8 cellular contexts compared by ENCODE assay signal in genomic region chr10:30456262-30456661, GRCh38. TPM values are rescaled to one million over a fixed set of nuclear protein-coding genes. Genes with fewer than 3 reads are reported as not detected.
DNase-seq lines count a peak whose midpoint lies in the region; ATAC-seq, FAIRE-seq and TF ChIP-seq lines count a peak whose summit lies in the region.

No MANE protein-coding gene starts in this region.

- H3K4me1 ChIP-seq in DOHH2 (ENCODE audit: control insufficient read depth, low read length) = peaks cover 25% of the 10 kb centered on the region
- H3K4me1 ChIP-seq in thoracic aorta (ENCODE audit: control insufficient read depth in 1 of 2, low read depth in 2 of 2) = peaks cover 57 to 58% of the 10 kb centered on the region in 2 donors

- no peaks in the 10 kb centered on the region for H3K9me3 ChIP-seq in DOHH2 (ENCODE audit: control insufficient read depth, insufficient read depth, low read length)
- no peaks in the 10 kb centered on the region for H3K9me3 ChIP-seq in thoracic aorta

- peak overlapping the region; percentile 50 for H3K4me3 ChIP-seq in DOHH2 (ENCODE audit: low read length)
- no peak overlapping the region for H3K4me3 ChIP-seq in thoracic aorta

- H3K27ac ChIP-seq in DOHH2 (ENCODE audit: low read depth, low read length) (0 out of 2 replicates have a peak overlapping the region, but pooled peaks have one; percentile 1), thoracic aorta (peak overlapping the region; percentile 77 to 91)

- H3K79me2 ChIP-seq in DOHH2 (ENCODE audit: control insufficient read depth, low read length) = no peaks in the 10 kb centered on the region

- H3K36me3 ChIP-seq in DOHH2 (ENCODE audit: control insufficient read depth, low read length) (peaks cover 12% of the 10 kb centered on the region), thoracic aorta (peaks cover 37% of the 10 kb centered on the region)

- DNase-seq in Kasumi-1 (lab: John Stamatoyannopoulos, UW) = peak; percentile 91 to 92
- DNase-seq in dermis blood vessel endothelial cell = peak; percentile 67
- DNase-seq in thoracic aorta (ENCODE audit: low spot score) = no peak
- no peak for DNase-seq in NCI-H1436 treated with DMSO at 0.1 percent for 48 hours (lab: John Stamatoyannopoulos, UW)
- DNase-seq in NCI-H345 treated with DMSO at 0.1 percent for 48 hours (lab: John Stamatoyannopoulos, UW; ENCODE audit: unreplicated experiment) = no peak
- no peak for DNase-seq in frontal cortex (ENCODE audit: low spot score in 2 of 2)

- TF ChIP-seq CTCF in DOHH2 (IDR thresholded peaks at IDR 0.05; ENCODE audit: low read depth, low read length, poor library complexity, severe bottlenecking) = no peak
- TF ChIP-seq CTCF in thoracic aorta (IDR thresholded peaks at IDR 0.05) = no peak

- no peaks in the 10 kb centered on the region for H4K20me1 ChIP-seq in DOHH2 (ENCODE audit: control insufficient read depth, insufficient read depth, low read depth, low read length)

- H3F3A ChIP-seq in DOHH2 (ENCODE audit: control insufficient read depth, insufficient read depth) = 0 out of 2 replicates have a peak, but pooled peaks cover 8% of the 10 kb centered on the region

- peak overlapping the region; percentile 65 for H3K4me2 ChIP-seq in DOHH2 (ENCODE audit: low read length)

- ATAC-seq in GM21423 (IDR thresholded peaks at IDR 0.05; ENCODE audit: unreplicated experiment) = peak; percentile 66
- ATAC-seq in thoracic aorta (ENCODE audit: insufficient number of reproducible peaks, low FRiP score, low read depth) = no peak

- no peak for FAIRE-seq in frontal cortex (lab: Jason Lieb, UNC)

- H3K27me3 ChIP-seq in DOHH2 (ENCODE audit: control insufficient read depth, low read length) (no peaks in the 10 kb centered on the region), thoracic aorta (replicated peaks; ENCODE audit: insufficient read depth) (no peaks in the 10 kb centered on the region)

- no peaks in the 10 kb centered on the region for H3K9me2 ChIP-seq in DOHH2 (replicated peaks; ENCODE audit: control insufficient read depth, low read length)

RNA-seq across cellular contexts. Expression of gene MAP3K8, which starts 22.3 kb away (rescaled TPM):
- 2.5 and 6.3 TPM in 2 replicates for total RNA-seq in dermis blood vessel endothelial cell
- 10 to 100 TPM; 63.4 to 64.3 TPM for total RNA-seq in thoracic aorta
- 4.9 TPM for total RNA-seq in frontal cortex

Comparison
In these comparisons a context has a peak if more than half of its experiments do, and no peak if none do; other contexts are left out.
1. DNase-seq: peak in Kasumi-1 (2 of 2) and dermis blood vessel endothelial cell (single experiment); none in thoracic aorta (single experiment), NCI-H1436 treated with DMSO at 0.1 percent for 48 hours (single experiment), NCI-H345 treated with DMSO at 0.1 percent for 48 hours (single experiment) and frontal cortex (0 of 2).